In genomic region chr12:98483621-98484455, GRCh38 we compare ENCODE assay signal across 22 cellular contexts.
"Had no signal": no experiment of that assay in that cellular context is flagged by ENCODE, and none has a peak within 500 bp of the region (broad histone marks: within the 10 kb centered on the region; RNA-seq: fewer than 3 reads in every experiment).

No MANE protein-coding gene starts in this region.

- H3K36me3 Mint-ChIP-seq: activated naive CD8-positive, alpha-beta T cell treated with anti-CD3 and anti-CD28 coated beads, Interleukin-2, amount 10 ng/mL, durations not matched to agents 7 days and 5 days had no signal

- H3K4me3 Mint-ChIP-seq: activated CD4-positive, alpha-beta memory T cell treated with anti-CD3 and anti-CD28 coated beads, Interleukin-2, amount 10 ng/mL, durations not matched to agents 7 days and 5 days; activated CD4-positive, alpha-beta T cell treated with anti-CD3 and anti-CD28 coated beads for 36 hours; activated naive CD8-positive, alpha-beta T cell treated with anti-CD3 and anti-CD28 coated beads, Interleukin-2, amount 10 ng/mL, durations not matched to agents 7 days and 5 days; activated T-cell treated with anti-CD3 and anti-CD28 coated beads, Interleukin-2, amount 50 U/mL, for 72 hours; central memory CD8-positive, alpha-beta T cell had no signal

- H3K9ac ChIP-seq: KMS-11 had no signal

- H3K27me3 ChIP-seq: adrenal gland, breast epithelium had no signal

- ATAC-seq: activated CD4-positive, alpha-beta T cell treated with anti-CD3 and anti-CD28 coated beads for 36 hours; activated T-cell treated with anti-CD3 and anti-CD28 coated beads, Interleukin-2, amount 50 U/mL, for 72 hours had no signal

- H3K27me3 Mint-ChIP-seq: central memory CD8-positive, alpha-beta T cell had no signal

- H3K9me3 Mint-ChIP-seq: activated CD4-positive, alpha-beta memory T cell treated with anti-CD3 and anti-CD28 coated beads, Interleukin-2, amount 10 ng/mL, durations not matched to agents 7 days and 5 days; activated T-cell treated with anti-CD3 and anti-CD28 coated beads, Interleukin-2, amount 50 U/mL, for 72 hours; central memory CD8-positive, alpha-beta T cell had no signal

- H3K4me2 ChIP-seq: KMS-11 had no signal

- DNase-seq: activated CD4-positive, alpha-beta memory T cell treated with anti-CD3 and anti-CD28 coated beads, Interleukin-2, amount 10 ng/mL, durations not matched to agents 7 days and 5 days; activated CD4-positive, alpha-beta T cell treated with anti-CD3 and anti-CD28 coated beads for 36 hours; activated CD4-positive, alpha-beta T cell treated with anti-CD3 and anti-CD28 coated beads, Interleukin-2, amount 50 U/mL, for 1 hour; activated CD8-positive, alpha-beta memory T cell treated with anti-CD3 and anti-CD28 coated beads, Interleukin-2, amount 50 U/mL, for 4 hours; activated naive CD4-positive, alpha-beta T cell treated with anti-CD3 and anti-CD28 coated beads, Interleukin-2, amount 50 U/mL, for 16 hours; activated naive CD8-positive, alpha-beta T cell treated with anti-CD3 and anti-CD28 coated beads, Interleukin-2, amount 10 ng/mL, durations not matched to agents 7 days and 5 days; activated T-cell treated with anti-CD3 and anti-CD28 coated beads, Interleukin-2, amount 50 U/mL, for 72 hours; adrenal gland; anterior cingulate cortex; NCI-H1092; NCI-H1417; NCI-H1694 treated with DMSO at 0.1 percent for 48 hours; NCI-H2081; NCI-H345; NCI-H510A; NCI-H526 treated with DMSO at 0.1 percent for 48 hours; T-helper 1 cell had no signal

- H3K36me3 ChIP-seq: adrenal gland, breast epithelium had no signal

- H3K27ac Mint-ChIP-seq: activated CD4-positive, alpha-beta memory T cell treated with anti-CD3 and anti-CD28 coated beads, Interleukin-2, amount 10 ng/mL, durations not matched to agents 7 days and 5 days; activated CD4-positive, alpha-beta T cell treated with anti-CD3 and anti-CD28 coated beads for 36 hours; activated naive CD8-positive, alpha-beta T cell treated with anti-CD3 and anti-CD28 coated beads, Interleukin-2, amount 10 ng/mL, durations not matched to agents 7 days and 5 days; activated T-cell treated with anti-CD3 and anti-CD28 coated beads, Interleukin-2, amount 50 U/mL, for 72 hours had no signal

- H3K4me1 Mint-ChIP-seq: activated CD4-positive, alpha-beta memory T cell treated with anti-CD3 and anti-CD28 coated beads, Interleukin-2, amount 10 ng/mL, durations not matched to agents 7 days and 5 days; activated CD4-positive, alpha-beta T cell treated with anti-CD3 and anti-CD28 coated beads for 36 hours; activated naive CD8-positive, alpha-beta T cell treated with anti-CD3 and anti-CD28 coated beads, Interleukin-2, amount 10 ng/mL, durations not matched to agents 7 days and 5 days; central memory CD8-positive, alpha-beta T cell had no signal

- H3K4me3 ChIP-seq: adrenal gland, breast epithelium, SK-N-MC had no signal

- H3K27ac ChIP-seq: adrenal gland, breast epithelium, KMS-11, SK-N-MC, VCaP had no signal

- H3K9me3 ChIP-seq: adrenal gland, breast epithelium had no signal

- H3K4me1 ChIP-seq: adrenal gland, breast epithelium had no signal
